8 cellular contexts compared by ENCODE assay signal in the genomic region with DNA sequence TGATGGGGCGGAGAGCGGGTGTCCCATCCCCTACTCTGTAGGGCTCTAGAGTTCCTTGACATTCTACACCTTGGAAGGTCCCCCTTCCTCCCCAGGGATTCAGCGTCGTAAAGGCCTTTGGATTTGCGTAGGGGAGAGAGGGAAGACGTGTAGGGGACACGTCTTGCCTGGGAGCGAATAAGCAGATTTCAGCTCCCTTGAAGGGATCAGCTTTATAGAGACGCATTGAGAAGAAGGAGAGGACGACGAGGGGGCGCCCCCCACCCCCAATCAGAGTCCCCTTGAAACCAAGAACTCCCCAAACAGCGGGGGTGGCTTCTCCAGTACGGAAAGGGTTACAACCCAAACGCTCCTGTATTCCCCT.
DNase-seq lines count a peak whose midpoint lies in the region; ATAC-seq and TF ChIP-seq lines count a peak whose summit lies in the region.

No MANE protein-coding gene starts in this region.

- H3K27ac ChIP-seq in DND-41 (ENCODE audit: low read length) (peak overlapping the region; percentile 64), cingulate gyrus (ENCODE audit: low read depth, low read length) (peak overlapping the region; percentile 5), muscle layer of colon (ENCODE audit: low read depth, low read length) (peak overlapping the region; percentile 76)

- H3K79me2 ChIP-seq in DND-41 (ENCODE audit: insufficient read depth, low read length): peaks cover 11% of the 10 kb centered on the region; the same call in 1 of the 2 replicates

- H3K27me3 ChIP-seq in DND-41 (ENCODE audit: insufficient read depth, low read length, poor library complexity) (no peaks in the 10 kb centered on the region), muscle layer of colon (ENCODE audit: control insufficient read depth in 1 of 2, insufficient read depth in 2 of 2, low read length in 2 of 2) (no peaks in the 10 kb centered on the region)

- ATAC-seq in DND-41 (ENCODE audit: insufficient read depth, low read depth) (no peak), GM18868 (IDR thresholded peaks at IDR 0.05; ENCODE audit: unreplicated experiment) (no peak), HG03175 (IDR thresholded peaks at IDR 0.05; ENCODE audit: unreplicated experiment) (no peak)

- peak overlapping the region; percentile 77 for H3K4me2 ChIP-seq in DND-41 (ENCODE audit: insufficient read depth, low read length)

- DNase-seq in DND-41 (no peak), LNCaP clone FGC (ENCODE audit: low read depth) (no peak), SW480 (ENCODE audit: low spot score) (no peak)
- no peak for DNase-seq in stimulated activated CD4-positive, alpha-beta T cell treated with anti-CD3 and anti-CD28 coated beads, Interleukin-15, amount 100 ng/mL, for 24 hours

- no peaks in the 10 kb centered on the region for H4K20me1 ChIP-seq in DND-41 (ENCODE audit: insufficient read depth, low read length)

- H3K9ac ChIP-seq in DND-41 (ENCODE audit: low read depth, low read length): peak overlapping the region; percentile 58
- peak overlapping the region; percentile 76 for H3K9ac ChIP-seq in muscle layer of colon (ENCODE audit: low read length)

- H2AFZ ChIP-seq in DND-41 (ENCODE audit: low read depth, low read length): peak overlapping the region; percentile 93

- H3K36me3 ChIP-seq in DND-41 (ENCODE audit: insufficient read depth, low read length) (peaks cover 21% of the 10 kb centered on the region), muscle layer of colon (ENCODE audit: insufficient read depth, low read length) (peaks cover 28% of the 10 kb centered on the region)

- H3K4me1 ChIP-seq in DND-41 (ENCODE audit: insufficient read depth, low read length) (peaks cover 26% of the 10 kb centered on the region), muscle layer of colon (ENCODE audit: insufficient read depth, low read length) (peaks cover 20% of the 10 kb centered on the region)

- peak overlapping the region; percentile 81 to 94 for H3K4me3 ChIP-seq in DND-41 (ENCODE audit: low read depth in 1 of 2, low read length in 2 of 2)
- peak overlapping the region; percentile 82 for H3K4me3 ChIP-seq in LNCaP clone FGC (ENCODE audit: low read depth, low read length)
- peak overlapping the region; percentile 81 to 82 for H3K4me3 ChIP-seq in muscle layer of colon (ENCODE audit: low read depth in 1 of 2, low read length in 2 of 2)

- TF ChIP-seq CTCF in DND-41 (IDR thresholded peaks at IDR 0.05; ENCODE audit: borderline replicate concordance, extremely low read depth, low read length, poor library complexity, severe bottlenecking): no peak
- TF ChIP-seq CTCF in LNCaP clone FGC (IDR thresholded peaks at IDR 0.05; ENCODE audit: control insufficient read depth, extremely low read depth, insufficient read depth): no peak

- H3K9me3 ChIP-seq in DND-41 (ENCODE audit: insufficient read depth, low read length, severe bottlenecking) (no peaks in the 10 kb centered on the region), muscle layer of colon (ENCODE audit: low read length) (no peaks in the 10 kb centered on the region)

Comparison
In these comparisons a context has a peak if more than half of its experiments do, and no peak if none do; other contexts are left out.
1. H3K27ac ChIP-seq: peak in every context shown above with its lines; median percentile 76 in muscle layer of colon; 64 in DND-41; 5 in cingulate gyrus.